Comparison of ENCODE assay signal across 1 cellular context in genomic region chr22:42967005-42967404, GRCh38.
TF ChIP-seq lines count a peak whose summit lies in the region.

No MANE protein-coding gene starts in this region.

TF ChIP-seq in HepG2, 621 proteins besides CTCF, POLR2A, EP300 and RAD21 (continued from another document):
- TF ChIP-seq ZBTB40 (IDR thresholded peaks at IDR 0.05), result no peak
- TF ChIP-seq ZBTB40 (CRISPR knock-in tag; IDR thresholded peaks at IDR 0.05), result peak; percentile 29; the same call in 1 of the 2 replicates
- peak; percentile 40; the same call in 1 of the 2 replicates for TF ChIP-seq HDAC2 (CRISPR knock-in tag; IDR thresholded peaks at IDR 0.05)
- TF ChIP-seq EZH2 (conservative IDR thresholded peaks at IDR 0.05; ENCODE audit: low read depth, low read length), result no peak
- TF ChIP-seq FOXK1 (CRISPR knock-in tag; IDR thresholded peaks at IDR 0.05; ENCODE audit: borderline replicate concordance, low read depth), result peak; percentile 73; the same call in 1 of the 2 replicates
- TF ChIP-seq ZNF382 (CRISPR knock-in tag; IDR thresholded peaks at IDR 0.05; ENCODE audit: borderline replicate concordance), result no peak
- no peak for TF ChIP-seq FOXA1 (IDR thresholded peaks at IDR 0.05)
- TF ChIP-seq FOXA1 (CRISPR knock-in tag; IDR thresholded peaks at IDR 0.05), result peak; percentile 50
- peak; percentile 34; the same call in 1 of the 2 replicates for TF ChIP-seq TBX2 (CRISPR knock-in tag; IDR thresholded peaks at IDR 0.05; ENCODE audit: borderline replicate concordance)
- peak; percentile 52; the same call in 1 of the 2 replicates for TF ChIP-seq SALL1 (CRISPR knock-in tag; IDR thresholded peaks at IDR 0.05)
- TF ChIP-seq ZNF691 (CRISPR knock-in tag; IDR thresholded peaks at IDR 0.05; ENCODE audit: borderline replicate concordance, low read depth), result 0 out of 2 replicates have a peak, but pooled peaks have one; percentile 16
- TF ChIP-seq MED1 (CRISPR knock-in tag; IDR thresholded peaks at IDR 0.05), result peak; percentile 30; the same call in 1 of the 2 replicates
- no peak for TF ChIP-seq MXD4 (CRISPR knock-in tag; IDR thresholded peaks at IDR 0.05)
- peak; percentile 63; the same call in 1 of the 2 replicates for TF ChIP-seq PATZ1 (CRISPR knock-in tag; IDR thresholded peaks at IDR 0.05)
- TF ChIP-seq ZNF614 (CRISPR knock-in tag; IDR thresholded peaks at IDR 0.05; ENCODE audit: borderline replicate concordance), result no peak
- peak; percentile 37; the same call in 1 of the 2 replicates for TF ChIP-seq ZNF572 (CRISPR knock-in tag; IDR thresholded peaks at IDR 0.05)
- no peak for TF ChIP-seq LCORL (IDR thresholded peaks at IDR 0.05)
- TF ChIP-seq LCORL (CRISPR knock-in tag; IDR thresholded peaks at IDR 0.05), result peak; percentile 83
- TF ChIP-seq TRIM24 (CRISPR knock-in tag; IDR thresholded peaks at IDR 0.05), result no peak
- TF ChIP-seq FOSL2 (CRISPR knock-in tag; IDR thresholded peaks at IDR 0.05), result 0 out of 2 replicates have a peak, but pooled peaks have one; percentile 24
- 0 out of 2 replicates have a peak, but pooled peaks have one; percentile 16 for TF ChIP-seq MXD3 (CRISPR knock-in tag; IDR thresholded peaks at IDR 0.05)
- TF ChIP-seq ZBTB38 (CRISPR knock-in tag; IDR thresholded peaks at IDR 0.05), result peak; percentile 87
- TF ChIP-seq ZNF24 (IDR thresholded peaks at IDR 0.05), result no peak
- no peak for TF ChIP-seq TMF1 (CRISPR knock-in tag; IDR thresholded peaks at IDR 0.05; ENCODE audit: low read depth)
- peak; percentile 98 for TF ChIP-seq ZNF17 (CRISPR knock-in tag; IDR thresholded peaks at IDR 0.05)
- peak; percentile 35; the same call in 1 of the 2 replicates for TF ChIP-seq ARID4A (CRISPR knock-in tag; IDR thresholded peaks at IDR 0.05; ENCODE audit: borderline replicate concordance)
- peak; percentile 50; the same call in 1 of the 2 replicates for TF ChIP-seq HIC2 (CRISPR knock-in tag; IDR thresholded peaks at IDR 0.05; ENCODE audit: low read depth)
- peak; percentile 68; the same call in 1 of the 2 replicates for TF ChIP-seq ZNF121 (CRISPR knock-in tag; IDR thresholded peaks at IDR 0.05)
- TF ChIP-seq ZFX (CRISPR knock-in tag; IDR thresholded peaks at IDR 0.05; ENCODE audit: low read depth), result peak; percentile 40; the same call in 1 of the 2 replicates
- 0 out of 2 replicates have a peak, but pooled peaks have one; percentile 18 for TF ChIP-seq ETV5 (CRISPR knock-in tag; IDR thresholded peaks at IDR 0.05; ENCODE audit: borderline replicate concordance)
- peak; percentile 46 for TF ChIP-seq ELF1 (CRISPR knock-in tag; IDR thresholded peaks at IDR 0.05)
- no peak for TF ChIP-seq TAF1 (CRISPR knock-in tag; IDR thresholded peaks at IDR 0.05)
- no peak for TF ChIP-seq ISX (CRISPR knock-in tag; conservative IDR thresholded peaks at IDR 0.05)
TF ChIP-seq in HepG2: peak in this region for 41.
